Comparison of ENCODE assay signal across 13 cellular contexts in genomic region chr12:79409562-79409961, GRCh38.
DNase-seq lines count a peak whose midpoint lies in the region; ATAC-seq and TF ChIP-seq lines count a peak whose summit lies in the region.
"Had no signal": no experiment of that assay in that cellular context is flagged by ENCODE, and none has a peak within 500 bp of the region (broad histone marks: within the 10 kb centered on the region; RNA-seq: fewer than 3 reads in every experiment).

No MANE protein-coding gene starts in this region.

- WGBS in prostate gland: 15% methylated on average over 2 of the region's 2 CpGs

- H3K9me3 ChIP-seq in SK-N-MC (ENCODE audit: low read depth, low read length) (no peaks in the 10 kb centered on the region), fibroblast of lung (ENCODE audit: control insufficient read depth, insufficient read depth, low read depth, low read length) (no peaks in the 10 kb centered on the region), prostate gland (no peaks in the 10 kb centered on the region)

- no peak for ATAC-seq in GM18511 (IDR thresholded peaks at IDR 0.05; ENCODE audit: unreplicated experiment)
- ATAC-seq: esophagus mucosa had no signal

- peak overlapping the region; percentile 66 for H3K4me3 ChIP-seq in SK-N-MC
- H3K4me3 ChIP-seq in fibroblast of lung (replicated peaks in 1 of 4; ENCODE audit: control extremely low read depth in 1 of 4, insufficient read depth in 1 of 4, low read depth in 3 of 4, low read length in 4 of 4): no peak overlapping the region
- no peak overlapping the region for H3K4me3 ChIP-seq in prostate gland

- no peak for TF ChIP-seq CTCF in fibroblast of lung (conservative IDR thresholded peaks at IDR 0.05 in 1 of 2, IDR thresholded peaks at IDR 0.05 in 1 of 2; ENCODE audit: low read depth in 1 of 2, low read length in 2 of 2)
- no peak for TF ChIP-seq CTCF in prostate gland (IDR thresholded peaks at IDR 0.05)

- H2AFZ ChIP-seq in fibroblast of lung (ENCODE audit: low read length): no peak overlapping the region

- H3K4me1 ChIP-seq in fibroblast of lung (ENCODE audit: control insufficient read depth, extremely low read depth, insufficient read depth, low read length): peaks cover 5% of the 10 kb centered on the region
- H3K4me1 ChIP-seq in prostate gland (replicated peaks): peaks cover 4% of the 10 kb centered on the region

- H4K20me1 ChIP-seq in fibroblast of lung (ENCODE audit: control insufficient read depth, extremely low read depth, insufficient read depth, low read length): no peaks in the 10 kb centered on the region

- intact Hi-C loops in prostate gland (cut with DNase I): loop anchor here (5.0 kb wide), 1 partner anchor 778 kb away; no protein-coding TSS in a partner anchor

- no peak for TF ChIP-seq POLR2A in prostate gland (IDR thresholded peaks at IDR 0.05)

- H3K4me2 ChIP-seq in fibroblast of lung (ENCODE audit: extremely low read depth, insufficient read depth, low read length): peak overlapping the region; percentile 48

- H3K9ac ChIP-seq in SK-N-MC (ENCODE audit: insufficient read length) (peak overlapping the region; percentile 87), fibroblast of lung (ENCODE audit: insufficient read depth, low read length) (no peak overlapping the region)

- H3K36me3 ChIP-seq in SK-N-MC (ENCODE audit: insufficient read depth, low read length) (no peaks in the 10 kb centered on the region), fibroblast of lung (ENCODE audit: control insufficient read depth, insufficient read depth, low read length) (no peaks in the 10 kb centered on the region), prostate gland (no peaks in the 10 kb centered on the region)
- H3K36me3 ChIP-seq: WERI-Rb-1 had no signal

- H3K79me2 ChIP-seq in fibroblast of lung (ENCODE audit: control insufficient read depth, insufficient read depth, low read length): no peaks in the 10 kb centered on the region

- peak; percentile 58 for DNase-seq in Daoy (ENCODE audit: low read depth)
- peak; percentile 75 for DNase-seq in SK-N-MC (ENCODE audit: low read depth, low spot score)
- peak; percentile 90 to 93 for DNase-seq in fibroblast of lung (ENCODE audit: low read depth in 2 of 2)
- no peak for DNase-seq in prostate gland (ENCODE audit: low spot score)
- no peak for DNase-seq in anterior cingulate cortex (lab: John Stamatoyannopoulos, UW)
- no peak for DNase-seq in GOT3 (lab: John Stamatoyannopoulos, UW)
- no peak for DNase-seq in activated CD4-positive, alpha-beta T cell treated with anti-CD3 and anti-CD28 coated beads, Interleukin-2, amount 50 U/mL, for 1 hour
- DNase-seq: activated effector memory CD4-positive, alpha-beta T cell treated with Interleukin-2 at 50 U/mL for 16 hours; NCI-H1092 treated with DMSO at 0.1 percent for 48 hours; stimulated activated naive CD4-positive, alpha-beta T cell; WERI-Rb-1 had no signal

- no peaks in the 10 kb centered on the region for H3K27me3 ChIP-seq in fibroblast of lung (ENCODE audit: control insufficient read depth, insufficient read depth, low read length)
- H3K27me3 ChIP-seq in prostate gland (replicated peaks; ENCODE audit: insufficient read depth): no peaks in the 10 kb centered on the region

- H3K27ac ChIP-seq in SK-N-MC: peak overlapping the region; percentile 99
- no peak overlapping the region for H3K27ac ChIP-seq in fibroblast of lung (ENCODE audit: insufficient read depth, low read length)
- H3K27ac ChIP-seq in prostate gland: peak overlapping the region; percentile 19 to 34
- H3K27ac ChIP-seq: WERI-Rb-1 had no signal

Comparison
In these comparisons a context has a peak if more than half of its experiments do, and no peak if none do; other contexts are left out.
1. DNase-seq: peak in Daoy (single experiment), SK-N-MC (single experiment) and fibroblast of lung (2 of 2); none in prostate gland (single experiment), anterior cingulate cortex (0 of 58), GOT3 (single experiment) and activated CD4-positive, alpha-beta T cell treated with anti-CD3 and anti-CD28 coated beads, Interleukin-2, amount 50 U/mL, for 1 hour (single experiment).